ENCODE assay signal across 24 cellular contexts in genomic region chr13:113168211-113168610, GRCh38. TPM values are rescaled to one million over a fixed set of nuclear protein-coding genes. Genes with fewer than 3 reads are reported as not detected.
DNase-seq lines count a peak whose midpoint lies in the region; ATAC-seq and TF ChIP-seq lines count a peak whose summit lies in the region.
"Had no signal": no experiment of that assay in that cellular context is flagged by ENCODE, and none has a peak within 500 bp of the region (broad histone marks: within the 10 kb centered on the region; RNA-seq: fewer than 3 reads in every experiment).

No MANE protein-coding gene starts in this region.

- H3K56ac ChIP-seq in IMR-90 (ENCODE audit: extremely low read depth, insufficient read depth, low read length) = no peak overlapping the region

- in situ Hi-C loops in IMR-90 (cut with MboI; ENCODE audit: low sequenced_read_pairs) = no loop called here

- peaks cover 28% of the 10 kb centered on the region for H3K4me1 Mint-ChIP-seq in activated naive CD4-positive, alpha-beta T cell treated with anti-CD3 and anti-CD28 coated beads, Interleukin-2, amount 50 U/mL, for 24 hours

- no peak overlapping the region for H3K4me3 Mint-ChIP-seq in activated naive CD4-positive, alpha-beta T cell treated with anti-CD3 and anti-CD28 coated beads, Interleukin-2, amount 50 U/mL, for 24 hours
- H3K4me3 Mint-ChIP-seq: CD14-positive monocyte; CD4-positive, alpha-beta memory T cell; GM23338; H9 had no signal

- H3K9ac ChIP-seq in IMR-90 (ENCODE audit: low read depth, low read length) = no peak overlapping the region
- H3K9ac ChIP-seq: BLaER1 treated with 17β-estradiol and CSF1 and Interleukin-3, amounts not matched to agents 10 nM and 100 nM had no signal

- no peak overlapping the region for H3K27ac ChIP-seq in IMR-90 (ENCODE audit: insufficient read depth, low read length)
- H3K27ac ChIP-seq: A549; BLaER1 treated with 17β-estradiol and CSF1 and Interleukin-3, amounts not matched to agents 10 nM and 100 nM had no signal

- H4K91ac ChIP-seq in IMR-90 (ENCODE audit: insufficient read depth, low read depth, low read length) = no peak overlapping the region

- peaks cover 19% of the 10 kb centered on the region for H3K36me3 Mint-ChIP-seq in activated naive CD4-positive, alpha-beta T cell treated with anti-CD3 and anti-CD28 coated beads, Interleukin-2, amount 50 U/mL, for 24 hours

- H3K4me3 ChIP-seq in IMR-90 (ENCODE audit: insufficient read depth, low read depth, low read length) = no peak overlapping the region
- H3K4me3 ChIP-seq: A549; BLaER1 treated with 17β-estradiol and CSF1 and Interleukin-3, amounts not matched to agents 10 nM and 100 nM; GM12878; GM23338 had no signal

- H3K27ac Mint-ChIP-seq in activated naive CD4-positive, alpha-beta T cell treated with anti-CD3 and anti-CD28 coated beads, Interleukin-2, amount 50 U/mL, for 24 hours = peak overlapping the region; percentile 53
- H3K27ac Mint-ChIP-seq: GM23338 had no signal

- H3K14ac ChIP-seq in IMR-90 (replicated peaks; ENCODE audit: low read depth, low read length) = no peak overlapping the region

- TF ChIP-seq POLR2A in IMR-90 (IDR thresholded peaks at IDR 0.05; ENCODE audit: low read depth, low read length) = no peak

- no peak overlapping the region for H2BK120ac ChIP-seq in IMR-90 (ENCODE audit: low read depth, low read length)

- peaks cover 14% of the 10 kb centered on the region for H3K4me1 ChIP-seq in IMR-90 (ENCODE audit: control insufficient read depth, insufficient read depth, low read length)
- H3K4me1 ChIP-seq: A549 had no signal

- 77% methylated on average over 3 of the region's 7 CpGs; no CpG with 5 or more reads in 1 of the 2 experiments for WGBS in IMR-90 (ENCODE audit: extremely low coverage in 2 of 2, insufficient read length in 1 of 2), 2 experiments

- no TSS peak for BruUV-seq in IMR-90 (replicated peaks; lab: Mats Ljungman, UMichigan)

- ATAC-seq in IMR-90 (ENCODE audit: low read depth) (no peak), HG02642 (IDR thresholded peaks at IDR 0.05; ENCODE audit: poor library complexity, unreplicated experiment) (no peak)
- ATAC-seq: A549, GM12878, GM23338, HCT116 had no signal

- intact Hi-C loops in IMR-90 (cut with micrococcal nuclease) = no loop called here

- no peak overlapping the region for H4K5ac ChIP-seq in IMR-90 (ENCODE audit: low read depth, low read length)

- peaks cover 0 to 14% of the 10 kb centered on the region in 2 experiments; a peak in 2 of 4 replicates for H3K79me1 ChIP-seq in IMR-90 (ENCODE audit: low read depth in 1 of 2, low read length in 2 of 2)

- H3K4me2 ChIP-seq in IMR-90 (ENCODE audit: low read depth, low read length) = no peak overlapping the region
- H3K4me2 ChIP-seq: A549; BLaER1 treated with 17β-estradiol and CSF1 and Interleukin-3, amounts not matched to agents 10 nM and 100 nM; GM23338 had no signal

- CTCF ChIA-PET in IMR-90 (lab: Yijun Ruan, JAX) = no interaction called here

- H2AK5ac ChIP-seq in IMR-90 (ENCODE audit: low read depth, low read length) = no peak overlapping the region

- POLR2A ChIA-PET in IMR-90 (lab: Charles Lee; ENCODE audit: unreplicated experiment) = no interaction called here

- H3K18ac ChIP-seq in IMR-90 (ENCODE audit: low read depth, low read length) = no peak overlapping the region

- DNase-seq in activated naive CD4-positive, alpha-beta T cell treated with anti-CD3 and anti-CD28 coated beads, Interleukin-2, amount 50 U/mL, for 16 hours = no peak
- DNase-seq in IMR-90 (no peak), foreskin melanocyte (peak; percentile 87), NAMALWA (ENCODE audit: low spot score) (no peak)
- DNase-seq in stimulated activated CD4-positive, alpha-beta T cell treated with anti-CD3 and anti-CD28 coated beads, Interleukin-12 subunit alpha, Interleukin-12 subunit beta, amount 100 ng/mL, for 4 hours = no peak
- DNase-seq: 8988T; ACHN; AML-193; BE2C; Caco-2; CD4-positive, alpha-beta memory T cell; DMS153; EL; GDM1; H9 had no signal

- TF ChIP-seq CTCF in IMR-90 (conservative IDR thresholded peaks at IDR 0.05; ENCODE audit: low read depth, low read length) = no peak

- no peaks in the 10 kb centered on the region for H3K27me3 ChIP-seq in IMR-90 (ENCODE audit: control insufficient read depth, insufficient read depth, low read length)
- H3K27me3 ChIP-seq: BE2C had no signal

- H2BK15ac ChIP-seq in IMR-90 (ENCODE audit: low read depth, low read length) = no peak overlapping the region

- no peak overlapping the region for H2BK20ac ChIP-seq in IMR-90 (ENCODE audit: low read depth, low read length)

- no peak overlapping the region for H3K23ac ChIP-seq in IMR-90 (ENCODE audit: low read depth, low read length)

- no peak for TF ChIP-seq RAD21 in IMR-90 (IDR thresholded peaks at IDR 0.05; ENCODE audit: low read length)

- no peak overlapping the region for H3K4ac ChIP-seq in IMR-90 (ENCODE audit: low read depth, low read length)

- H2AK9ac ChIP-seq in IMR-90 (replicated peaks; ENCODE audit: low read depth, low read length, poor library complexity) = peak overlapping the region; percentile 9

- peaks cover 11% of the 10 kb centered on the region for H3K9me1 ChIP-seq in IMR-90 (ENCODE audit: insufficient read depth, low read length)

- no peaks in the 10 kb centered on the region for H3K27me3 Mint-ChIP-seq in activated naive CD4-positive, alpha-beta T cell treated with anti-CD3 and anti-CD28 coated beads, Interleukin-2, amount 50 U/mL, for 24 hours
- H3K27me3 Mint-ChIP-seq: CD4-positive, alpha-beta memory T cell had no signal

- no peak overlapping the region for H2BK5ac ChIP-seq in IMR-90 (ENCODE audit: low read depth, low read length, poor library complexity, severe bottlenecking)

- H3K9me3 Mint-ChIP-seq in activated naive CD4-positive, alpha-beta T cell treated with anti-CD3 and anti-CD28 coated beads, Interleukin-2, amount 50 U/mL, for 24 hours = no peaks in the 10 kb centered on the region
- H3K9me3 Mint-ChIP-seq: GM23338, H9 had no signal

- H4K8ac ChIP-seq in IMR-90 (ENCODE audit: low read depth in 2 of 2, low read length in 2 of 2) = no peak overlapping the region

- no peaks in the 10 kb centered on the region for H4K20me1 ChIP-seq in IMR-90 (ENCODE audit: insufficient read depth, low read length)

- H2AFZ ChIP-seq in IMR-90 (replicated peaks; ENCODE audit: low read length, poor library complexity) = no peak overlapping the region
- H2AFZ ChIP-seq: GM23338 had no signal

- peaks cover 28% of the 10 kb centered on the region for H3K36me3 ChIP-seq in IMR-90 (ENCODE audit: control insufficient read depth, insufficient read depth, low read length)

- H3K9me3 ChIP-seq in IMR-90 (ENCODE audit: control insufficient read depth, insufficient read depth, low read length) = 0 out of 2 replicates have a peak, but pooled peaks cover 2% of the 10 kb centered on the region
- H3K9me3 ChIP-seq: A549, BE2C, Caco-2 had no signal

- dilution Hi-C loops in IMR-90 (cut with HindIII; ENCODE audit: low sequenced_read_pairs, unreplicated experiment) = no loop called here

TF ChIP-seq in IMR-90, 13 proteins besides CTCF, POLR2A, EP300 and RAD21 (continues in another document):
- no peak for TF ChIP-seq NFE2L2 (IDR thresholded peaks at IDR 0.05; ENCODE audit: low read depth, low read length)
- TF ChIP-seq FOS (IDR thresholded peaks at IDR 0.05; ENCODE audit: low read depth, low read length) = no peak
- no peak for TF ChIP-seq USF2 (IDR thresholded peaks at IDR 0.05; ENCODE audit: low read depth, low read length)
- TF ChIP-seq MXI1 (IDR thresholded peaks at IDR 0.05; ENCODE audit: borderline replicate concordance, low read depth, low read length) = no peak
- TF ChIP-seq MAZ (IDR thresholded peaks at IDR 0.05; ENCODE audit: borderline replicate concordance, low read depth, low read length) = no peak
- TF ChIP-seq BHLHE40 (IDR thresholded peaks at IDR 0.05; ENCODE audit: low read depth, low read length) = no peak
- TF ChIP-seq SMC3 (IDR thresholded peaks at IDR 0.05; ENCODE audit: low read depth, low read length) = no peak
- no peak for TF ChIP-seq CHD1 (IDR thresholded peaks at IDR 0.05; ENCODE audit: low read depth, low read length)
- no peak for TF ChIP-seq CEBPB (IDR thresholded peaks at IDR 0.05; ENCODE audit: low read depth, low read length)
- TF ChIP-seq RFX5 (IDR thresholded peaks at IDR 0.05; ENCODE audit: low read depth, low read length) = no peak
- no peak for TF ChIP-seq RCOR1 (IDR thresholded peaks at IDR 0.05; ENCODE audit: insufficient replicate concordance, low read length)

RNA-seq across cellular contexts. Expression of gene PROZ, which starts 9.8 kb away (rescaled TPM):
- not detected in 2 replicates for total RNA-seq in IMR-90 (2012; rRNA removed)
- polyA plus RNA-seq in IMR-90 (2012; rRNA removed) = not detected in 2 replicates
- not detected in 2 replicates for polyA plus RNA-seq in IMR-90 (2012; cell fraction: cytosol; rRNA removed)
- polyA plus RNA-seq in IMR-90 (2012; cell fraction: nucleus; rRNA removed; ENCODE audit: low replicate concordance) = not detected in 2 replicates
- total RNA-seq: Caco-2; CD4-positive, alpha-beta memory T cell; GM12878; GM23338; H4; H9 had no signal
- polyA plus RNA-seq: A549, CD14-positive monocyte had no signal

RNA-seq across cellular contexts. Expression of gene PCID2, which starts 40.3 kb away (rescaled TPM):
- 72.8 and 90.9 TPM in 2 replicates for total RNA-seq in IMR-90 (2012; rRNA removed)
- polyA plus RNA-seq in IMR-90 (2012; rRNA removed) = 71.7 and 83.5 TPM in 2 replicates
- polyA plus RNA-seq in IMR-90 (2012; cell fraction: cytosol; rRNA removed) = 25.2 and 46.9 TPM in 2 replicates
- polyA plus RNA-seq in IMR-90 (2012; cell fraction: nucleus; rRNA removed; ENCODE audit: low replicate concordance) = 56.5 and 157 TPM in 2 replicates

RNA-seq across cellular contexts. Expression of gene CUL4A, which starts 41.2 kb away (rescaled TPM):
- total RNA-seq in IMR-90 (2012; rRNA removed) = 128 and 146 TPM in 2 replicates
- 68.7 and 86.0 TPM in 2 replicates for polyA plus RNA-seq in IMR-90 (2012; rRNA removed)
- 35.5 and 36.9 TPM in 2 replicates for polyA plus RNA-seq in IMR-90 (2012; cell fraction: cytosol; rRNA removed)
- 77.4 and 122 TPM in 2 replicates for polyA plus RNA-seq in IMR-90 (2012; cell fraction: nucleus; rRNA removed; ENCODE audit: low replicate concordance)

RNA-seq across cellular contexts. Expression of gene F10, which starts 45.6 kb away (rescaled TPM):
- 7.2 and 9.1 TPM in 2 replicates for total RNA-seq in IMR-90 (2012; rRNA removed)
- 19.5 and 19.7 TPM in 2 replicates for polyA plus RNA-seq in IMR-90 (2012; rRNA removed)
- 12.2 and 29.3 TPM in 2 replicates for polyA plus RNA-seq in IMR-90 (2012; cell fraction: cytosol; rRNA removed)
- polyA plus RNA-seq in IMR-90 (2012; cell fraction: nucleus; rRNA removed; ENCODE audit: low replicate concordance) = 9.8 and 11.4 TPM in 2 replicates
- total RNA-seq: CD4-positive, alpha-beta memory T cell; GM12878; H4 had no signal
- polyA plus RNA-seq: CD14-positive monocyte; CD4-positive, alpha-beta memory T cell; GM12878 had no signal
